Comparison of ENCODE assay signal across 10 cellular contexts in the genomic region with DNA sequence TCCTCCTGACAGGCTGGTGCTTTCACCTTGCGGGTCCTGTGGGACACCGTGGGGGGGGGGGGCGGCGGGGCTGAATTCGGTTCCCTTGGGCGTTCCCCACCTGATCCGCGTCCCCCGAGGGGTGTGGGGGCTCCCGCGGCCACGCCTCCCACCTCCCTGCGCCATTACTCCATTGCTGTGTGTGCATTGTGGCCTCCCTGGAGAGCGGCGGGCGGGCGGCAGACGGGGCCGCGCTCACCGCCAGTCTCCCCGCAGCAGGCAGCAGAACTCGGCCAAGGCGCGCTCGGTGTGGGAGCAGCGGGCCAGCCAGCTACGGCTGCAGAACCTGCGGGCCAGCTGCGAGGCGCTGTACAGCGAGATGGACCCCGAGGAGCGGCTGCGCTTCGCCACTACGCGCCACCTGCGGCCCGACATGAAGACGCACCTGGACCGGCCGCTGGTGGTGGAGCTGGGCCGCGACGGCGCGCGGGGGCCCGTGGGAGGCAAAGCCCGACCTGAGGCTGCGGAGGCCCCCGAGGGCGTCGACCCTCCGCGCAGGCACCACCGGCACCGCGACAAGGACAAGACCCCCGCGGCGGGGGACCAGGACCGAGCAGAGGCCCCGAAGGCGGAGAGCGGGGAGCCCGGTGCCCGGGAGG.
DNase-seq lines count a peak whose midpoint lies in the region; ATAC-seq, FAIRE-seq and TF ChIP-seq lines count a peak whose summit lies in the region.
"Had no signal": no experiment of that assay in that cellular context is flagged by ENCODE, and none has a peak within 500 bp of the region (broad histone marks: within the 10 kb centered on the region; RNA-seq: fewer than 3 reads in every experiment).

No MANE protein-coding gene starts in this region.

- TF ChIP-seq RAD21 in HepG2 (CRISPR knock-in tag; IDR thresholded peaks at IDR 0.05), result no peak

- no peak overlapping the region for H3K4me2 ChIP-seq in HepG2 (ENCODE audit: low read depth, low read length)

- no peak for FAIRE-seq in HepG2 (lab: Jason Lieb, UNC)
- FAIRE-seq: astrocyte had no signal

- TF ChIP-seq POLR2A in HepG2 (IDR thresholded peaks at IDR 0.05; ENCODE audit: insufficient read depth in 1 of 2, low read depth in 2 of 2, low read length in 2 of 2), result no peak
- no peak for TF ChIP-seq POLR2A in right lobe of liver (IDR thresholded peaks at IDR 0.05)
- TF ChIP-seq POLR2A in vagina (IDR thresholded peaks at IDR 0.05), result no peak
- no peak for TF ChIP-seq POLR2A in erythroblast (IDR thresholded peaks at IDR 0.05; ENCODE audit: low read length)

- CTCF ChIA-PET in HepG2 (lab: Yijun Ruan, JAX; ENCODE audit: low intra/inter-chr PET ratio, low total read pairs), result no interaction called here

- 31% methylated on average over 10 of the region's 69 CpGs for WGBS in HepG2 (ENCODE audit: low lambda C conversion rate)
- 4% methylated on average over 5 of the region's 69 CpGs for WGBS in right lobe of liver (ENCODE audit: insufficient coverage, low coverage, low lambda C conversion rate, missing lambda C conversion rate)

- H4K20me1 ChIP-seq in HepG2 (ENCODE audit: insufficient read depth, low read length), result no peaks in the 10 kb centered on the region

- H3K79me2 ChIP-seq in HepG2 (ENCODE audit: insufficient read depth, low read length), result no peaks in the 10 kb centered on the region

- H2AFZ ChIP-seq in HepG2 (ENCODE audit: low read length), result no peak overlapping the region

- ATAC-seq in HepG2, result peak; percentile 14; the same call in 2 of the 3 replicates
- no peak for ATAC-seq in right lobe of liver
- ATAC-seq in left lobe of liver, result peak; percentile 16
- no peak for ATAC-seq in GM18502 (IDR thresholded peaks at IDR 0.05; ENCODE audit: poor library complexity, unreplicated experiment)

- no peak for TF ChIP-seq EP300 in HepG2 (IDR thresholded peaks at IDR 0.05; ENCODE audit: low read depth in 2 of 2, low read length in 2 of 2)
- no peak for TF ChIP-seq EP300 in HepG2 (CRISPR knock-in tag; IDR thresholded peaks at IDR 0.05; ENCODE audit: borderline replicate concordance)

- H3K36me3 ChIP-seq in HepG2 (replicated peaks in 1 of 2; ENCODE audit: control insufficient read depth in 1 of 2, insufficient read depth in 2 of 2, low read length in 2 of 2) (no peaks in the 10 kb centered on the region), right lobe of liver (no peaks in the 10 kb centered on the region), vagina (no peaks in the 10 kb centered on the region)
- H3K36me3 ChIP-seq: transverse colon had no signal

- POLR2A ChIA-PET in HepG2 (lab: Yijun Ruan, JAX), result no interaction called here

- no TSS peak for BruUV-seq in HepG2 (replicated peaks; lab: Mats Ljungman, UMichigan)

- H3K27me3 ChIP-seq in HepG2 (ENCODE audit: control insufficient read depth in 1 of 2, insufficient read depth in 2 of 2, low read length in 2 of 2) (peaks cover 2 to 38% of the 10 kb centered on the region in 2 experiments; a peak in 4 of 5 replicates), right lobe of liver (peaks cover 0 to 11% of the 10 kb centered on the region in 2 donors), vagina (no peaks in the 10 kb centered on the region)

- no peak overlapping the region for H3K9ac ChIP-seq in HepG2 (ENCODE audit: insufficient read depth, low read depth, low read length)

- no peaks in the 10 kb centered on the region for H3K4me1 ChIP-seq in HepG2 (ENCODE audit: insufficient read depth, low read length)
- no peaks in the 10 kb centered on the region for H3K4me1 ChIP-seq in right lobe of liver
- peaks cover 6% of the 10 kb centered on the region for H3K4me1 ChIP-seq in vagina

- H3K9me3 ChIP-seq in HepG2 (ENCODE audit: low read length) (no peaks in the 10 kb centered on the region), right lobe of liver (no peaks in the 10 kb centered on the region), vagina (no peaks in the 10 kb centered on the region)
- H3K9me3 ChIP-seq: transverse colon had no signal

- DNase-seq in HepG2 (ENCODE audit: low spot score) (no peak), right lobe of liver (no peak), left lobe of liver (ENCODE audit: low spot score) (peak; percentile 37), vagina (ENCODE audit: extremely low spot score in 2 of 2) (peak in 1 of 2 donors; percentile 44), erythroblast (lab: John Stamatoyannopoulos, UW) (no peak)
- no peak for DNase-seq in activated CD8-positive, alpha-beta memory T cell treated with anti-CD3 and anti-CD28 coated beads, Interleukin-2, amount 50 U/mL, for 4 hours
- DNase-seq: transverse colon had no signal

- H3K4me3 ChIP-seq in HepG2 (replicated peaks in 1 of 3; ENCODE audit: insufficient read depth in 1 of 3, low read depth in 2 of 3, low read length in 3 of 3), result peak overlapping the region in 1 of 3 experiments; percentile 10; a peak in 1 of 6 replicates
- H3K4me3 ChIP-seq in right lobe of liver, result no peak overlapping the region
- peak overlapping the region; percentile 3 to 13 for H3K4me3 ChIP-seq in vagina

- intact Hi-C loops in HepG2 (cut with micrococcal nuclease; ENCODE audit: unreplicated experiment), result no loop called here
- intact Hi-C loops in right lobe of liver (cut with DNase I), result loop anchor here in 1 of 2 donors (10.0 kb wide), 1 partner anchor 62 kb away; no protein-coding TSS in a partner anchor
- intact Hi-C loops in vagina (cut with DNase I), result no loop called here

- TF ChIP-seq CTCF in HepG2 (CRISPR knock-in tag; IDR thresholded peaks at IDR 0.05) (no peak), right lobe of liver (IDR thresholded peaks at IDR 0.05) (no peak), vagina (IDR thresholded peaks at IDR 0.05) (no peak)

- H3K27ac ChIP-seq in HepG2 (ENCODE audit: extremely low read length, insufficient read depth, low read length) (no peak overlapping the region), right lobe of liver (no peak overlapping the region), angular gyrus (ENCODE audit: low read depth, low read length) (peak overlapping the region; percentile 45), vagina (no peak overlapping the region)
- H3K27ac ChIP-seq: transverse colon had no signal

- in situ Hi-C loops in HepG2 (cut with HindIII; ENCODE audit: extremely low pct_ligation_motif_present, low pct_unique_long_range_greater_than_20kb), result no loop called here

TF ChIP-seq in HepG2, 621 proteins besides CTCF, POLR2A, EP300 and RAD21:
- TF ChIP-seq PITX1 (CRISPR knock-in tag; IDR thresholded peaks at IDR 0.05), result no peak
- TF ChIP-seq, protein P1, sequence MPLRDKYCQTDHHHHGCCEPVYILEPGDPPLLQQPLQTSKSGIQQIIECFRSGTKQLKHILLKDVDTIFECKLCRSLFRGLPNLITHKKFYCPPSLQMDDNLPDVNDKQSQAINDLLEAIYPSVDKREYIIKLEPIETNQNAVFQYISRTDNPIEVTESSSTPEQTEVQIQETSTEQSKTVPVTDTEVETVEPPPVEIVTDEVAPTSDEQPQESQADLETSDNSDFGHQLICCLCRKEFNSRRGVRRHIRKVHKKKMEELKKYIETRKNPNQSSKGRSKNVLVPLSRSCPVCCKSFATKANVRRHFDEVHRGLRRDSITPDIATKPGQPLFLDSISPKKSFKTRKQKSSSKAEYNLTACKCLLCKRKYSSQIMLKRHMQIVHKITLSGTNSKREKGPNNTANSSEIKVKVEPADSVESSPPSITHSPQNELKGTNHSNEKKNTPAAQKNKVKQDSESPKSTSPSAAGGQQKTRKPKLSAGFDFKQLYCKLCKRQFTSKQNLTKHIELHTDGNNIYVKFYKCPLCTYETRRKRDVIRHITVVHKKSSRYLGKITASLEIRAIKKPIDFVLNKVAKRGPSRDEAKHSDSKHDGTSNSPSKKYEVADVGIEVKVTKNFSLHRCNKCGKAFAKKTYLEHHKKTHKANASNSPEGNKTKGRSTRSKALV (CRISPR knock-in tag; IDR thresholded peaks at IDR 0.05), result 0 out of 2 replicates have a peak, but pooled peaks have one; percentile 19
- TF ChIP-seq KDM1A (CRISPR knock-in tag; IDR thresholded peaks at IDR 0.05), result no peak

Comparison
In these comparisons a context has a peak if more than half of its experiments do, and no peak if none do; other contexts are left out.
1. ATAC-seq: peak in HepG2 (single experiment) and left lobe of liver (single experiment); none in right lobe of liver (0 of 4) and GM18502 (single experiment).
2. H3K4me3 ChIP-seq: peak in vagina (2 of 2); none in right lobe of liver (0 of 3).